ENCODE assay signal across 8 cellular contexts in genomic region chr16:2214721-2214970, GRCh38. TPM values are rescaled to one million over a fixed set of nuclear protein-coding genes. Genes with fewer than 3 reads are reported as not detected.
A peak's percentile ranks its signal among the peaks of the same experiment; 100 is the strongest.
DNase-seq lines count a peak whose midpoint lies in the region; ATAC-seq and TF ChIP-seq lines count a peak whose summit lies in the region.

Gene PGP (minus strand): TSS chr16:2214840. CDS start chr16:2214777, 63 bp downstream.

- H3K36me3 ChIP-seq in Karpas-422 (ENCODE audit: insufficient read depth, low read length) (no peaks in the 10 kb centered on the region), vagina (peaks cover 0 to 4% of the 10 kb centered on the region in 2 donors)

- H3K9ac ChIP-seq in Karpas-422 (ENCODE audit: low read length) = peak within 1 kb of the TSS; percentile 96

- H3K4me3 Mint-ChIP-seq in mesothelial cell of epicardium = peak within 1 kb of the TSS; percentile 73

- no peaks in the 10 kb centered on the region for H3K27me3 Mint-ChIP-seq in mesothelial cell of epicardium (ENCODE audit: low read depth)

- no peaks in the 10 kb centered on the region for H3K9me3 ChIP-seq in Karpas-422 (ENCODE audit: low read length)
- H3K9me3 ChIP-seq in vagina = no peaks in the 10 kb centered on the region

- H3K27ac ChIP-seq in Karpas-422 (ENCODE audit: low read length) = peak within 1 kb of the TSS; percentile 87
- H3K27ac ChIP-seq in coronary artery = peak within 1 kb of the TSS; percentile 66 to 93
- H3K27ac ChIP-seq in vagina = peak within 1 kb of the TSS; percentile 84

- no peak for TF ChIP-seq POLR2A in vagina (IDR thresholded peaks at IDR 0.05)

- intact Hi-C loops in vagina (cut with DNase I) = no loop called here

- H3K4me1 Mint-ChIP-seq in mesothelial cell of epicardium = peaks cover 16% of the 10 kb centered on the region

- no peaks in the 10 kb centered on the region for H3K36me3 Mint-ChIP-seq in mesothelial cell of epicardium

- H3K27ac Mint-ChIP-seq in mesothelial cell of epicardium = peak within 1 kb of the TSS; percentile 95

- H3K27me3 ChIP-seq in Karpas-422 (ENCODE audit: low read length) (no peaks in the 10 kb centered on the region), vagina (no peaks in the 10 kb centered on the region)

- peak; percentile 78 for ATAC-seq in GM21381 (IDR thresholded peaks at IDR 0.05; ENCODE audit: unreplicated experiment)

- no peaks in the 10 kb centered on the region for H3K9me3 Mint-ChIP-seq in mesothelial cell of epicardium

- TF ChIP-seq CTCF in AG09309 (IDR thresholded peaks at IDR 0.05; ENCODE audit: control insufficient read depth, insufficient read depth, low read depth, low read length, missing control alignments) (no peak), coronary artery (IDR thresholded peaks at IDR 0.05) (no peak), mesothelial cell of epicardium (IDR thresholded peaks at IDR 0.05; ENCODE audit: unreplicated experiment) (no peak), vagina (IDR thresholded peaks at IDR 0.05) (no peak)

- DNase-seq in AG09309 (ENCODE audit: low read depth) (no peak), Karpas-422 (no peak), coronary artery (ENCODE audit: low spot score) (no peak), mesothelial cell of epicardium (ENCODE audit: low spot score in 2 of 2, unreplicated experiment in 2 of 2) (no peak), vagina (ENCODE audit: extremely low spot score in 2 of 2) (no peak), hepatic stellate cell (ENCODE audit: low spot score) (no peak), NCI-H2029 treated with DMSO at 0.1 percent for 48 hours (lab: John Stamatoyannopoulos, UW) (no peak)

- H3K4me2 ChIP-seq in Karpas-422 (ENCODE audit: low read depth, low read length, poor library complexity, severe bottlenecking) = peak within 1 kb of the TSS; percentile 93

- no peak within 1 kb of the TSS for H2AFZ ChIP-seq in Karpas-422 (ENCODE audit: low read length)

- H3K4me3 ChIP-seq in AG09309 (ENCODE audit: control insufficient read depth, low read depth, low read length) (peak within 1 kb of the TSS; percentile 80), Karpas-422 (ENCODE audit: low read length) (peak within 1 kb of the TSS; percentile 83), coronary artery (peak within 1 kb of the TSS; percentile 87), vagina (peak within 1 kb of the TSS; percentile 61 to 76)

- H3K9me2 ChIP-seq in Karpas-422 (replicated peaks; ENCODE audit: insufficient read depth, low read length) = no peaks in the 10 kb centered on the region

- peaks cover 16% of the 10 kb centered on the region; the same call in 1 of the 2 replicates for H4K20me1 ChIP-seq in Karpas-422 (ENCODE audit: insufficient read depth, low read depth, low read length)

- H3K79me2 ChIP-seq in Karpas-422 (ENCODE audit: low read length) = peaks cover 34% of the 10 kb centered on the region

- H3K4me1 ChIP-seq in Karpas-422 (ENCODE audit: low read length) (peaks cover 28% of the 10 kb centered on the region), vagina (peaks cover 31% of the 10 kb centered on the region)

RNA-seq across cellular contexts. Expression of gene PGP, which starts in this region (rescaled TPM):
- total RNA-seq in Karpas-422 (2014; rRNA removed; shearing (Covaris generic); ENCODE audit: low replicate concordance) = 26.5 and 42.1 TPM in 2 replicates
- 15.2 to 17.9 TPM (median 16.8 TPM) in 3 replicates for total RNA-seq in mesothelial cell of epicardium
- 15.5 TPM for total RNA-seq in vagina
